In genomic region chr1:38962560-38962959, GRCh38 we compare ENCODE assay signal across 18 cellular contexts. TPM values are rescaled to one million over a fixed set of nuclear protein-coding genes. Genes with fewer than 3 reads are reported as not detected.
DNase-seq lines count a peak whose midpoint lies in the region; ATAC-seq and TF ChIP-seq lines count a peak whose summit lies in the region.
"Had no signal": no experiment of that assay in that cellular context is flagged by ENCODE, and none has a peak within 500 bp of the region (broad histone marks: within the 10 kb centered on the region; RNA-seq: fewer than 3 reads in every experiment).

No MANE protein-coding gene starts in this region.

- H3K36me3 ChIP-seq in left lung, result no peaks in the 10 kb centered on the region
- H3K36me3 ChIP-seq: WERI-Rb-1 had no signal

- no peak for TF ChIP-seq CTCF in left lung (IDR thresholded peaks at IDR 0.05)

- no peak overlapping the region for H3K4me3 ChIP-seq in left lung
- H3K4me3 ChIP-seq: body of pancreas had no signal

- TF ChIP-seq RAD21 in Ishikawa (IDR thresholded peaks at IDR 0.05; ENCODE audit: low read depth), result no peak

- no peak overlapping the region for H3K27ac ChIP-seq in left lung
- H3K27ac ChIP-seq: body of pancreas, C4-2B, WERI-Rb-1 had no signal

- no peaks in the 10 kb centered on the region for H3K27me3 ChIP-seq in left lung
- H3K27me3 ChIP-seq: body of pancreas had no signal

- no peaks in the 10 kb centered on the region for H3K9me3 ChIP-seq in left lung
- H3K9me3 ChIP-seq: body of pancreas had no signal

- ATAC-seq in left lung, result peak; percentile 35
- no peak for ATAC-seq in HG02642 (IDR thresholded peaks at IDR 0.05; ENCODE audit: poor library complexity, unreplicated experiment)
- ATAC-seq in GM21526 (IDR thresholded peaks at IDR 0.05; ENCODE audit: low FRiP score, unreplicated experiment), result no peak
- ATAC-seq: body of pancreas, left cardiac atrium, SK-N-SH treated with all-trans-retinoic acid at 6 μM for 48 hours had no signal

- intact Hi-C loops in left lung (cut with DNase I), result no loop called here

- DNase-seq in ELR (ENCODE audit: low read depth) (peak; percentile 63), amniotic epithelial cell (ENCODE audit: low read depth) (peak; percentile 31), left lung (no peak), NCI-H146 (lab: John Stamatoyannopoulos, UW) (no peak), NCI-H510A treated with DMSO at 0.1 percent for 48 hours (lab: John Stamatoyannopoulos, UW) (no peak)
- DNase-seq: activated gamma-delta T cell treated with Interleukin-2 at 50 U/mL for 16 hours, body of pancreas, DND-41, left cardiac atrium, NCI-H2227 treated with DMSO at 0.1 percent for 48 hours, posterior cingulate gyrus, substantia nigra, WERI-Rb-1 had no signal

- no peaks in the 10 kb centered on the region for H3K4me1 ChIP-seq in left lung
- H3K4me1 ChIP-seq: body of pancreas had no signal

- TF ChIP-seq EP300 in Ishikawa (IDR thresholded peaks at IDR 0.05; ENCODE audit: borderline replicate concordance), result no peak

TF ChIP-seq in Ishikawa, 13 proteins besides CTCF, POLR2A, EP300 and RAD21:
- TF ChIP-seq CEBPB (IDR thresholded peaks at IDR 0.05), result peak; percentile 88
- TF ChIP-seq TAF1 (IDR thresholded peaks at IDR 0.05; ENCODE audit: low read depth), result no peak
TF ChIP-seq in Ishikawa: peak in this region for 1.

RNA-seq across cellular contexts. Expression of gene RHBDL2, which starts 20.9 kb away (rescaled TPM):
- 1 to 10 TPM; 1.0 to 2.7 TPM for total RNA-seq in left lung

RNA-seq across cellular contexts. Expression of gene AKIRIN1, which starts 28.5 kb away (rescaled TPM):
- 10 to 100 TPM; 43.4 to 47.5 TPM for total RNA-seq in left lung

Comparison
In these comparisons a context has a peak if more than half of its experiments do, and no peak if none do; other contexts are left out.
1. DNase-seq: peak in ELR (single experiment) and amniotic epithelial cell (single experiment); none in left lung (0 of 2), NCI-H146 (single experiment) and NCI-H510A treated with DMSO at 0.1 percent for 48 hours (single experiment).